ENCODE assay signal across 19 cellular contexts in the genomic region with DNA sequence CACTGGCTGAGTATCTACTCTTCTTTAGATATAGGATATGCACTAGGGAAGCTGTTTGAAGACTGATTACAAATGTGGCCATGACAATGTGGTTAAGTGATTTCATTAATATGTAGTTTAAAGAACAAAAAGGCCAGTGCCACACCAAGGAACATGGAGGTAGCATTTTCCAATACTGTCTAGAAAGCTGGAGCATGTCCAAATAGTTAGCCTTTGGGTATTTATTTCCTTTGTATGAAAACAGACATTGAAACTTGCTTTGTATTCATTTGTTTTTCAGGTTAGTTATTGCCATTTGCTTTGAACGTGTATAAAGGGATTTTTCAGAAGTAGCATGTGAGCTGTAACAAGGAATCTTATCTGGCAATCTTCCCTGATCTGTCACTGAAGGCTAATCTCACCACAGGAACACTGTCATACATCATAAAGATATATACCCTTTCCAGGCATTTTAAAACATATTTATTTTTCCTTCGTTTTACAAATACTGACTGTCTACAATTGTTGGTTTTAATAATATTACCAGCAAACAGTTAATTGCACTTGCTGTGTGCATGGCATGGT.
"Had no signal": no experiment of that assay in that cellular context is flagged by ENCODE, and none has a peak within 500 bp of the region (broad histone marks: within the 10 kb centered on the region; RNA-seq: fewer than 3 reads in every experiment).

No MANE protein-coding gene starts in this region.

- H3K4me1 ChIP-seq: psoas muscle, right lobe of liver, tibial nerve, upper lobe of right lung, vagina had no signal

- H3K4me3 ChIP-seq: heart left ventricle, mucosa of descending colon, psoas muscle, right lobe of liver, tibial nerve, upper lobe of right lung, vagina had no signal

- H3K27ac ChIP-seq: heart left ventricle, neutrophil, psoas muscle, right lobe of liver, tibial nerve, upper lobe of right lung, vagina had no signal

- H3K9me3 ChIP-seq: neutrophil, psoas muscle, right lobe of liver, vagina had no signal

- ATAC-seq: esophagus mucosa; heart left ventricle; mucosa of descending colon; naive thymus-derived CD8-positive, alpha-beta T cell; psoas muscle; right lobe of liver; stimulated activated effector memory CD8-positive, alpha-beta T cell treated with anti-CD3 and anti-CD28 coated beads, Interleukin-12 subunit alpha, Interleukin-12 subunit beta, amount 100 ng/mL, for 72 hours; stimulated activated naive CD8-positive, alpha-beta T cell treated with anti-CD3 and anti-CD28 coated beads, Interleukin-15, Interleukin-2, amounts not matched to agents 100 U/mL and 50 U/mL, for 24 hours; upper lobe of right lung had no signal

- DNase-seq: effector CD4-positive, alpha-beta T cell; endodermal cell; heart left ventricle; hippocampal formation; kidney glomerular epithelial cell; mucosa of descending colon; naive thymus-derived CD8-positive, alpha-beta T cell; psoas muscle; retina; right lobe of liver; stimulated activated CD4-positive, alpha-beta T cell treated with anti-CD3 and anti-CD28 coated beads, Interleukin-4, amount 100 ng/mL, for 1 hour; stimulated activated CD8-positive, alpha-beta memory T cell treated with anti-CD3 and anti-CD28 coated beads, Interleukin-4, amount 100 ng/mL, for 48 hours; stimulated activated naive CD8-positive, alpha-beta T cell treated with anti-CD3 and anti-CD28 coated beads, Interleukin-15, Interleukin-2, amounts not matched to agents 100 U/mL and 50 U/mL, for 24 hours; upper lobe of right lung had no signal

- H3K27me3 ChIP-seq: heart left ventricle, neutrophil, right lobe of liver, tibial nerve, upper lobe of right lung, vagina had no signal

- H3K36me3 ChIP-seq: heart left ventricle, neutrophil, right lobe of liver, tibial nerve, upper lobe of right lung, vagina had no signal
